In the genomic region with DNA sequence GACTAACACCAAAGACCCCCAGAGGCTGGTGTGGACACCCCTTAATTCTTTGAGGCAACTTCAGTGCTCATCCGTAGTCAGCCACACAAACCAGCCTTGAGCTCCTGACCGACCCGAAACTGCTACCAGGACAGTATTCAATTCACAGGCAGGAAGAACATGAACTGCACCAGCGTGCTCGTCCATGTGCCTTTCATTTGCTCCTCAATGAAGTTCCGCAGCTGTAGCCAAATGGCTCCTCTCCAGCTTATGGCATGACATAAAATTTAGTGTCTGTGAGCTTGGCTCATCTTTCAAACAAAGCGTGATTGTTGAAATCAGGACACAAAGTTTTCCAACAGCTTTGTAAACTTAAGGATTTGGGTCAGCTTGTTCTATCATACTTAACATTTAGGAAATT, we compare ENCODE assay signal across 18 cellular contexts.
A peak's percentile ranks its signal among the peaks of the same experiment; 100 is the strongest.
DNase-seq lines count a peak whose midpoint lies in the region; ATAC-seq and TF ChIP-seq lines count a peak whose summit lies in the region.
"Had no signal": no experiment of that assay in that cellular context is flagged by ENCODE, and none has a peak within 500 bp of the region (broad histone marks: within the 10 kb centered on the region; RNA-seq: fewer than 3 reads in every experiment).

No MANE protein-coding gene starts in this region.

- H3K4ac ChIP-seq in IMR-90 (ENCODE audit: low read depth, low read length) = no peak overlapping the region

- H2AK9ac ChIP-seq in IMR-90 (replicated peaks; ENCODE audit: low read depth, low read length, poor library complexity) = no peak overlapping the region

- no peak overlapping the region for H3K18ac ChIP-seq in IMR-90 (ENCODE audit: low read depth, low read length)

- no peaks in the 10 kb centered on the region for H4K20me1 ChIP-seq in IMR-90 (ENCODE audit: insufficient read depth, low read length)

- H3K9ac ChIP-seq in IMR-90 (ENCODE audit: low read depth, low read length) = no peak overlapping the region
- H3K9ac ChIP-seq: neural progenitor cell had no signal

- no TSS peak for BruUV-seq in IMR-90 (replicated peaks; lab: Mats Ljungman, UMichigan)

- H3K27ac Mint-ChIP-seq in activated naive CD4-positive, alpha-beta T cell treated with anti-CD3 and anti-CD28 coated beads, Interleukin-2, amount 50 U/mL, for 72 hours = no peak overlapping the region
- H3K27ac Mint-ChIP-seq: activated naive CD4-positive, alpha-beta T cell treated with anti-CD3 and anti-CD28 coated beads, Interleukin-2, amount 50 U/mL, for 24 hours; neural progenitor cell; stimulated activated naive B cell treated with anti-CD40 and anti-IgM and Interleukin-4, amounts not matched to agents 10 μg/mL and 1 μg/mL and 100 μg/mL, for 72 hours had no signal

- H3K9me1 ChIP-seq in IMR-90 (ENCODE audit: insufficient read depth, low read length) = no peaks in the 10 kb centered on the region

- H3K27ac ChIP-seq in IMR-90 (ENCODE audit: insufficient read depth, low read length) = no peak overlapping the region
- H3K27ac ChIP-seq: lower lobe of right lung, neural progenitor cell had no signal

- H3K23ac ChIP-seq in IMR-90 (ENCODE audit: low read depth, low read length) = no peak overlapping the region

- H3K4me2 ChIP-seq in IMR-90 (ENCODE audit: low read depth, low read length) = peak overlapping the region; percentile 36; the same call in 1 of the 2 replicates
- H3K4me2 ChIP-seq: neural progenitor cell had no signal

- no peaks in the 10 kb centered on the region for H3K9me3 ChIP-seq in IMR-90 (ENCODE audit: control insufficient read depth, insufficient read depth, low read length)
- H3K9me3 ChIP-seq: lower lobe of right lung had no signal

- no peak overlapping the region for H4K5ac ChIP-seq in IMR-90 (ENCODE audit: low read depth, low read length)

- no peak overlapping the region for H2AFZ ChIP-seq in IMR-90 (replicated peaks; ENCODE audit: low read length, poor library complexity)
- H2AFZ ChIP-seq: neural progenitor cell had no signal

- no peak overlapping the region for H2AK5ac ChIP-seq in IMR-90 (ENCODE audit: low read depth, low read length)

- H4K8ac ChIP-seq in IMR-90 (ENCODE audit: low read depth in 2 of 2, low read length in 2 of 2) = no peak overlapping the region

- H3K4me1 ChIP-seq in IMR-90 (ENCODE audit: control insufficient read depth, insufficient read depth, low read length) = no peaks in the 10 kb centered on the region
- H3K4me1 ChIP-seq: lower lobe of right lung, neural progenitor cell had no signal

- dilution Hi-C loops in IMR-90 (cut with HindIII; ENCODE audit: low sequenced_read_pairs, unreplicated experiment) = no loop called here

- in situ Hi-C loops in IMR-90 (cut with MboI; ENCODE audit: low sequenced_read_pairs) = no loop called here

- ATAC-seq in IMR-90 (ENCODE audit: low read depth) (no peak), esophagus mucosa (no peak)
- ATAC-seq in activated naive CD4-positive, alpha-beta T cell treated with anti-CD3 and anti-CD28 coated beads, Interleukin-2, amount 50 U/mL, for 72 hours = no peak
- ATAC-seq: HCT116; lower lobe of right lung; PC-3; stimulated activated naive B cell treated with anti-CD40 and anti-IgM and Interleukin-4, amounts not matched to agents 10 μg/mL and 1 μg/mL and 100 μg/mL, for 72 hours had no signal

- H3K27me3 ChIP-seq in IMR-90 (ENCODE audit: control insufficient read depth, insufficient read depth, low read length) = peaks cover 13% of the 10 kb centered on the region
- H3K27me3 ChIP-seq: neural progenitor cell had no signal

- POLR2A ChIA-PET in IMR-90 (lab: Charles Lee; ENCODE audit: unreplicated experiment) = no interaction called here

- H3K9me3 Mint-ChIP-seq in activated naive CD4-positive, alpha-beta T cell treated with anti-CD3 and anti-CD28 coated beads, Interleukin-2, amount 50 U/mL, for 72 hours = peaks cover 0 to under 1% of the 10 kb centered on the region in 2 donors
- H3K9me3 Mint-ChIP-seq: activated naive CD4-positive, alpha-beta T cell treated with anti-CD3 and anti-CD28 coated beads, Interleukin-2, amount 50 U/mL, for 24 hours; central memory CD8-positive, alpha-beta T cell; neural progenitor cell had no signal

- H3K79me1 ChIP-seq in IMR-90 (ENCODE audit: low read depth in 1 of 2, low read length in 2 of 2) = no peaks in the 10 kb centered on the region

- CTCF ChIA-PET in IMR-90 (lab: Yijun Ruan, JAX) = no interaction called here

- no peak overlapping the region for H2BK15ac ChIP-seq in IMR-90 (ENCODE audit: low read depth, low read length)

- 17% methylated on average over 6 of the region's 7 CpGs; no CpG with 5 or more reads in 1 of the 2 experiments for WGBS in IMR-90 (ENCODE audit: extremely low coverage in 2 of 2, insufficient read length in 1 of 2), 2 experiments

- DNase-seq in AG10803 (ENCODE audit: low read depth) (peak; percentile 82), IMR-90 (no peak), fibroblast of the conjunctiva (ENCODE audit: low read depth) (peak; percentile 16), nucleus accumbens (lab: John Stamatoyannopoulos, UW) (peak in 42 of 56 donors; percentile 1 to 68 (median 16)), activated gamma-delta T cell treated with Interleukin-2 at 50 U/mL for 16 hours (no peak)
- no peak for DNase-seq in effector CD4-positive, alpha-beta T cell
- no peak for DNase-seq in activated naive CD4-positive, alpha-beta T cell treated with anti-CD3 and anti-CD28 coated beads, Interleukin-2, amount 50 U/mL, for 72 hours (ENCODE audit: low spot score in 2 of 2)
- DNase-seq: activated CD8-positive, alpha-beta memory T cell treated with anti-CD3 and anti-CD28 coated beads, Interleukin-2, amount 50 U/mL, for 4 hours; KG1; lower lobe of right lung; NCI-H1436; PC-3; stimulated activated naive B cell treated with anti-CD40 and anti-IgM and Interleukin-4, amounts not matched to agents 10 μg/mL and 1 μg/mL and 100 μg/mL, for 72 hours had no signal

- H2BK5ac ChIP-seq in IMR-90 (ENCODE audit: low read depth, low read length, poor library complexity, severe bottlenecking) = no peak overlapping the region

- H3K36me3 Mint-ChIP-seq in activated naive CD4-positive, alpha-beta T cell treated with anti-CD3 and anti-CD28 coated beads, Interleukin-2, amount 50 U/mL, for 72 hours = no peaks in the 10 kb centered on the region
- H3K36me3 Mint-ChIP-seq: activated naive CD4-positive, alpha-beta T cell treated with anti-CD3 and anti-CD28 coated beads, Interleukin-2, amount 50 U/mL, for 24 hours; neural progenitor cell; stimulated activated naive B cell treated with anti-CD40 and anti-IgM and Interleukin-4, amounts not matched to agents 10 μg/mL and 1 μg/mL and 100 μg/mL, for 72 hours had no signal

- no peak overlapping the region for H3K14ac ChIP-seq in IMR-90 (replicated peaks; ENCODE audit: low read depth, low read length)

- intact Hi-C loops in IMR-90 (cut with micrococcal nuclease) = no loop called here

- no peak overlapping the region for H3K56ac ChIP-seq in IMR-90 (ENCODE audit: extremely low read depth, insufficient read depth, low read length)

- no peak for TF ChIP-seq CTCF in AG10803 (conservative IDR thresholded peaks at IDR 0.05; ENCODE audit: low read length)
- TF ChIP-seq CTCF in IMR-90 (conservative IDR thresholded peaks at IDR 0.05; ENCODE audit: low read depth, low read length) = no peak

- H2BK120ac ChIP-seq in IMR-90 (ENCODE audit: low read depth, low read length) = no peak overlapping the region

- no peak overlapping the region for H4K91ac ChIP-seq in IMR-90 (ENCODE audit: insufficient read depth, low read depth, low read length)

- TF ChIP-seq RAD21 in IMR-90 (IDR thresholded peaks at IDR 0.05; ENCODE audit: low read length) = no peak

- H2BK20ac ChIP-seq in IMR-90 (ENCODE audit: low read depth, low read length) = no peak overlapping the region

- no peak for TF ChIP-seq POLR2A in IMR-90 (IDR thresholded peaks at IDR 0.05; ENCODE audit: low read depth, low read length)

- no peak overlapping the region for H3K4me3 ChIP-seq in AG10803 (ENCODE audit: low read length)
- H3K4me3 ChIP-seq in IMR-90 (ENCODE audit: insufficient read depth, low read depth, low read length) = no peak overlapping the region
- H3K4me3 ChIP-seq: lower lobe of right lung, neural progenitor cell had no signal

- no peaks in the 10 kb centered on the region for H3K36me3 ChIP-seq in IMR-90 (ENCODE audit: control insufficient read depth, insufficient read depth, low read length)
- H3K36me3 ChIP-seq: lower lobe of right lung, neural progenitor cell had no signal

TF ChIP-seq in IMR-90, 13 proteins besides CTCF, POLR2A, EP300 and RAD21:
- TF ChIP-seq, protein P1, sequence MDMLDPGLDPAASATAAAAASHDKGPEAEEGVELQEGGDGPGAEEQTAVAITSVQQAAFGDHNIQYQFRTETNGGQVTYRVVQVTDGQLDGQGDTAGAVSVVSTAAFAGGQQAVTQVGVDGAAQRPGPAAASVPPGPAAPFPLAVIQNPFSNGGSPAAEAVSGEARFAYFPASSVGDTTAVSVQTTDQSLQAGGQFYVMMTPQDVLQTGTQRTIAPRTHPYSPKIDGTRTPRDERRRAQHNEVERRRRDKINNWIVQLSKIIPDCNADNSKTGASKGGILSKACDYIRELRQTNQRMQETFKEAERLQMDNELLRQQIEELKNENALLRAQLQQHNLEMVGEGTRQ (IDR thresholded peaks at IDR 0.05; ENCODE audit: low read depth, low read length) = no peak
- TF ChIP-seq MAFK (IDR thresholded peaks at IDR 0.05; ENCODE audit: low read depth, low read length) (no peak), NFE2L2 (IDR thresholded peaks at IDR 0.05; ENCODE audit: low read depth, low read length) (no peak), MXI1 (IDR thresholded peaks at IDR 0.05; ENCODE audit: borderline replicate concordance, low read depth, low read length) (no peak), RCOR1 (IDR thresholded peaks at IDR 0.05; ENCODE audit: insufficient replicate concordance, low read length) (no peak), BHLHE40 (IDR thresholded peaks at IDR 0.05; ENCODE audit: low read depth, low read length) (no peak)

Comparison
In these comparisons a context has a peak if more than half of its experiments do, and no peak if none do; other contexts are left out.
1. DNase-seq: peak in AG10803 (single experiment), fibroblast of the conjunctiva (single experiment) and nucleus accumbens (42 of 56); none in IMR-90 (single experiment), effector CD4-positive, alpha-beta T cell (single experiment), activated gamma-delta T cell treated with Interleukin-2 at 50 U/mL for 16 hours (single experiment) and activated naive CD4-positive, alpha-beta T cell treated with anti-CD3 and anti-CD28 coated beads, Interleukin-2, amount 50 U/mL, for 72 hours (0 of 2).